ENCODE assay signal across 8 cellular contexts in the genomic region with DNA sequence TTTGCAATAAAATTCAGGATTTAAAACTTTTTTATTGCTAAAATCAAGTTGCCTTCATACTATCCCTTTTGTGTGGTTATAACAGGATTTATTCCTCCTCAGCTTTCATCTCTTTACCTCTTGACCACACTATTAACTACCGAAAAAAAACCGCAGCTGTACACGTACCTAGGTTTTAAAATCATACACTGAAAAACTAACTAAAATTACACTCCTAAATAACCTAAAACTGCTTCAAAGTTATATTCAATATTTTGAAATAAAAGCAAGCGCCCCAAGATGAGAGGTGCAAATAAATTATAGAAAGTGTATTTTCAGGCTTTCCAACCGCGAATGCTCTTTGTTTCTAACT. TPM values are rescaled to one million over a fixed set of nuclear protein-coding genes. Genes with fewer than 3 reads are reported as not detected.
DNase-seq lines count a peak whose midpoint lies in the region; ATAC-seq and TF ChIP-seq lines count a peak whose summit lies in the region.

No MANE protein-coding gene starts in this region.

- H3K36me3 ChIP-seq in iPS-20b (ENCODE audit: insufficient read depth, low read depth, low read length) (no peaks in the 10 kb centered on the region), suprapubic skin (no peaks in the 10 kb centered on the region)

- peak overlapping the region; percentile 90 for H3K4me3 Mint-ChIP-seq in T-helper 2 cell treated with Interferon-gamma antibody and Interleukin-4, amounts not matched to agents 5 μg/mL and 100 μg/mL, for 36 hours
- H3K4me3 Mint-ChIP-seq in activated CD4-positive, alpha-beta memory T cell treated with anti-CD3 and anti-CD28 coated beads, Interleukin-2, amount 10 ng/mL, durations not matched to agents 7 days and 5 days = peak overlapping the region; percentile 91

- POLR2A ChIA-PET in activated CD4-positive, alpha-beta memory T cell treated with anti-CD3 and anti-CD28 coated beads, Interleukin-2, amount 10 ng/mL, durations not matched to agents 7 days and 5 days (lab: Charles Lee) = interaction anchor here (0.9 to 1.3 kb wide), 6 partner anchors 36 to 125 kb away, joined by 3 to 8 read pairs (median 5); partner anchors contain the start of gene SFT2D1

- peaks cover 11% of the 10 kb centered on the region for H3K4me1 Mint-ChIP-seq in T-helper 2 cell treated with Interferon-gamma antibody and Interleukin-4, amounts not matched to agents 5 μg/mL and 100 μg/mL, for 36 hours (ENCODE audit: low read depth)
- H3K4me1 Mint-ChIP-seq in activated CD4-positive, alpha-beta memory T cell treated with anti-CD3 and anti-CD28 coated beads, Interleukin-2, amount 10 ng/mL, durations not matched to agents 7 days and 5 days = peaks cover 19% of the 10 kb centered on the region

- CTCF ChIA-PET in activated CD4-positive, alpha-beta memory T cell treated with anti-CD3 and anti-CD28 coated beads, Interleukin-2, amount 10 ng/mL, durations not matched to agents 7 days and 5 days (lab: Charles Lee) = interaction anchor here (0.6 to 4.5 kb wide), 43 partner anchors 9 to 284 kb away, joined by 3 to 38 read pairs (median 5); partner anchors contain the start of gene SFT2D1

- peaks cover 6% of the 10 kb centered on the region; the same call in 1 of the 2 replicates for H3K4me1 ChIP-seq in iPS-20b (ENCODE audit: insufficient read depth, low read length)
- H3K4me1 ChIP-seq in suprapubic skin = peaks cover 18% of the 10 kb centered on the region

- H3K27me3 Mint-ChIP-seq in T-helper 2 cell treated with Interferon-gamma antibody and Interleukin-4, amounts not matched to agents 5 μg/mL and 100 μg/mL, for 36 hours (ENCODE audit: low read depth) = no peaks in the 10 kb centered on the region
- no peaks in the 10 kb centered on the region for H3K27me3 Mint-ChIP-seq in activated CD4-positive, alpha-beta memory T cell treated with anti-CD3 and anti-CD28 coated beads, Interleukin-2, amount 10 ng/mL, durations not matched to agents 7 days and 5 days

- H3K36me3 Mint-ChIP-seq in T-helper 2 cell treated with Interferon-gamma antibody and Interleukin-4, amounts not matched to agents 5 μg/mL and 100 μg/mL, for 36 hours (ENCODE audit: low read depth) = no peaks in the 10 kb centered on the region
- no peaks in the 10 kb centered on the region for H3K36me3 Mint-ChIP-seq in activated CD4-positive, alpha-beta memory T cell treated with anti-CD3 and anti-CD28 coated beads, Interleukin-2, amount 10 ng/mL, durations not matched to agents 7 days and 5 days (ENCODE audit: low read depth)

- ATAC-seq in GM21423 (IDR thresholded peaks at IDR 0.05; ENCODE audit: unreplicated experiment) = no peak

- H3K4me3 ChIP-seq in iPS-20b (ENCODE audit: low read length) = peak overlapping the region; percentile 93
- peak overlapping the region; percentile 75 for H3K4me3 ChIP-seq in suprapubic skin

- no peak for TF ChIP-seq EP300 in suprapubic skin (IDR thresholded peaks at IDR 0.05)

- peak overlapping the region; percentile 45; the same call in 1 of the 2 replicates for H3K9ac ChIP-seq in iPS-20b (ENCODE audit: low read depth, low read length)

- TF ChIP-seq CTCF in suprapubic skin (IDR thresholded peaks at IDR 0.05) = no peak

- no peaks in the 10 kb centered on the region; the same call in 1 of the 2 replicates for H3K27me3 ChIP-seq in iPS-20b (ENCODE audit: insufficient read depth, low read length)
- H3K27me3 ChIP-seq in suprapubic skin = no peaks in the 10 kb centered on the region

- peak overlapping the region; percentile 82 for H3K27ac Mint-ChIP-seq in T-helper 2 cell treated with Interferon-gamma antibody and Interleukin-4, amounts not matched to agents 5 μg/mL and 100 μg/mL, for 36 hours
- H3K27ac Mint-ChIP-seq in activated CD4-positive, alpha-beta memory T cell treated with anti-CD3 and anti-CD28 coated beads, Interleukin-2, amount 10 ng/mL, durations not matched to agents 7 days and 5 days = peak overlapping the region; percentile 80

- DNase-seq in T-helper 2 cell treated with Interferon-gamma antibody and Interleukin-4, amounts not matched to agents 5 μg/mL and 100 μg/mL, for 36 hours (ENCODE audit: low spot score) = no peak
- DNase-seq in T-helper 2 cell (no peak), suprapubic skin (ENCODE audit: low spot score in 2 of 2) (no peak), SKM-1 treated with dmso at 0.1 percent for 144 hours (lab: John Stamatoyannopoulos, UW; ENCODE audit: unreplicated experiment) (no peak), NCI-H524 treated with DMSO at 0.1 percent for 48 hours (lab: John Stamatoyannopoulos, UW) (no peak)
- no peak for DNase-seq in activated CD4-positive, alpha-beta memory T cell treated with anti-CD3 and anti-CD28 coated beads, Interleukin-2, amount 10 ng/mL, durations not matched to agents 7 days and 5 days

- no peak for TF ChIP-seq POLR2A in suprapubic skin (IDR thresholded peaks at IDR 0.05)

- H3K27ac ChIP-seq in iPS-20b (ENCODE audit: low read length) = no peak overlapping the region
- H3K27ac ChIP-seq in suprapubic skin = peak overlapping the region; percentile 95

- H3K9me3 ChIP-seq in iPS-20b (ENCODE audit: insufficient read depth, low read depth, low read length) (no peaks in the 10 kb centered on the region), suprapubic skin (no peaks in the 10 kb centered on the region)

- H3K9me3 Mint-ChIP-seq in T-helper 2 cell treated with Interferon-gamma antibody and Interleukin-4, amounts not matched to agents 5 μg/mL and 100 μg/mL, for 36 hours = no peaks in the 10 kb centered on the region
- H3K9me3 Mint-ChIP-seq in activated CD4-positive, alpha-beta memory T cell treated with anti-CD3 and anti-CD28 coated beads, Interleukin-2, amount 10 ng/mL, durations not matched to agents 7 days and 5 days = no peaks in the 10 kb centered on the region

- WGBS in suprapubic skin = 39% methylated on average over 6 of the region's 6 CpGs

RNA-seq across cellular contexts. Expression of gene MPC1, which starts 1.4 kb away (rescaled TPM):
- total RNA-seq in activated CD4-positive, alpha-beta memory T cell treated with anti-CD3 and anti-CD28 coated beads, Interleukin-2, amount 10 ng/mL, durations not matched to agents 7 days and 5 days = 10 to 100 TPM; 23.0 to 24.1 TPM
- total RNA-seq in suprapubic skin = 10 to 100 TPM; 31.9 to 54.0 (median 42.5) TPM

RNA-seq across cellular contexts. Expression of gene SFT2D1, which starts 39.0 kb away (rescaled TPM):
- total RNA-seq in activated CD4-positive, alpha-beta memory T cell treated with anti-CD3 and anti-CD28 coated beads, Interleukin-2, amount 10 ng/mL, durations not matched to agents 7 days and 5 days = 10 to 100 TPM; 70.0 to 72.0 TPM
- 10 to 100 TPM; 26.0 to 55.0 (median 33.2) TPM for total RNA-seq in suprapubic skin
